Comparison of ENCODE assay signal across 11 cellular contexts in genomic region chr11:114099392-114100178, GRCh38. TPM values are rescaled to one million over a fixed set of nuclear protein-coding genes. Genes with fewer than 3 reads are reported as not detected.
DNase-seq lines count a peak whose midpoint lies in the region; ATAC-seq and TF ChIP-seq lines count a peak whose summit lies in the region.
"Had no signal": no experiment of that assay in that cellular context is flagged by ENCODE, and none has a peak within 500 bp of the region (broad histone marks: within the 10 kb centered on the region; RNA-seq: fewer than 3 reads in every experiment).

No MANE protein-coding gene starts in this region.

- no peak overlapping the region for H3K27ac ChIP-seq in RWPE1
- H3K27ac ChIP-seq: SJSA1 had no signal

- H3K27ac Mint-ChIP-seq in activated CD4-positive, alpha-beta memory T cell treated with anti-CD3 and anti-CD28 coated beads for 36 hours: no peak overlapping the region
- H3K27ac Mint-ChIP-seq in activated CD4-positive, alpha-beta memory T cell treated with anti-CD3 and anti-CD28 coated beads, Interleukin-2, amount 10 ng/mL, durations not matched to agents 7 days and 5 days: no peak overlapping the region
- peak overlapping the region; percentile 42 for H3K27ac Mint-ChIP-seq in T-helper 2 cell treated with Interferon-gamma antibody and Interleukin-4, amounts not matched to agents 5 μg/mL and 100 μg/mL, for 36 hours
- no peak overlapping the region for H3K27ac Mint-ChIP-seq in stimulated activated naive CD8-positive, alpha-beta T cell treated with anti-CD3 and anti-CD28 coated beads, Interleukin-15, amount 100 ng/mL, for 72 hours

- H3K36me3 Mint-ChIP-seq in activated CD4-positive, alpha-beta memory T cell treated with anti-CD3 and anti-CD28 coated beads for 36 hours: no peaks in the 10 kb centered on the region
- H3K36me3 Mint-ChIP-seq in activated CD4-positive, alpha-beta memory T cell treated with anti-CD3 and anti-CD28 coated beads, Interleukin-2, amount 10 ng/mL, durations not matched to agents 7 days and 5 days (ENCODE audit: low read depth): no peaks in the 10 kb centered on the region
- peaks cover 11% of the 10 kb centered on the region for H3K36me3 Mint-ChIP-seq in T-helper 2 cell treated with Interferon-gamma antibody and Interleukin-4, amounts not matched to agents 5 μg/mL and 100 μg/mL, for 36 hours (ENCODE audit: low read depth)

- peak; percentile 25 for DNase-seq in activated CD4-positive, alpha-beta memory T cell treated with anti-CD3 and anti-CD28 coated beads for 36 hours
- no peak for DNase-seq in activated CD4-positive, alpha-beta memory T cell treated with anti-CD3 and anti-CD28 coated beads, Interleukin-2, amount 10 ng/mL, durations not matched to agents 7 days and 5 days
- DNase-seq in T-helper 2 cell treated with Interferon-gamma antibody and Interleukin-4, amounts not matched to agents 5 μg/mL and 100 μg/mL, for 36 hours (ENCODE audit: low spot score): no peak
- DNase-seq in kidney tubule cell (ENCODE audit: low spot score) (peak; percentile 56), RWPE1 (ENCODE audit: low spot score) (no peak), HUDEP-2 (lab: John Stamatoyannopoulos, UW; ENCODE audit: unreplicated experiment in 76 of 76) (no peak), NCI-H146 (lab: John Stamatoyannopoulos, UW) (no peak)
- no peak for DNase-seq in stimulated activated naive CD8-positive, alpha-beta T cell treated with anti-CD3 and anti-CD28 coated beads, Interleukin-15, amount 100 ng/mL, for 72 hours
- DNase-seq: activated naive CD4-positive, alpha-beta T cell treated with anti-CD3 and anti-CD28 coated beads, Interleukin-2, amount 50 U/mL, for 16 hours; NCI-H2227 treated with DMSO at 0.1 percent for 48 hours had no signal

- ATAC-seq in stimulated activated naive CD8-positive, alpha-beta T cell treated with anti-CD3 and anti-CD28 coated beads, Interleukin-15, amount 100 ng/mL, for 72 hours: peak; percentile 62

- no peak for TF ChIP-seq CTCF in RWPE1 (conservative IDR thresholded peaks at IDR 0.05; ENCODE audit: low read depth)

- no peaks in the 10 kb centered on the region for H3K27me3 Mint-ChIP-seq in activated CD4-positive, alpha-beta memory T cell treated with anti-CD3 and anti-CD28 coated beads for 36 hours
- peaks cover 8% of the 10 kb centered on the region for H3K27me3 Mint-ChIP-seq in activated CD4-positive, alpha-beta memory T cell treated with anti-CD3 and anti-CD28 coated beads, Interleukin-2, amount 10 ng/mL, durations not matched to agents 7 days and 5 days
- peaks cover 40% of the 10 kb centered on the region for H3K27me3 Mint-ChIP-seq in T-helper 2 cell treated with Interferon-gamma antibody and Interleukin-4, amounts not matched to agents 5 μg/mL and 100 μg/mL, for 36 hours (ENCODE audit: low read depth)
- no peaks in the 10 kb centered on the region for H3K27me3 Mint-ChIP-seq in stimulated activated naive CD8-positive, alpha-beta T cell treated with anti-CD3 and anti-CD28 coated beads, Interleukin-15, amount 100 ng/mL, for 72 hours

- CTCF ChIA-PET in activated CD4-positive, alpha-beta memory T cell treated with anti-CD3 and anti-CD28 coated beads for 36 hours (lab: Charles Lee): interaction anchor here (0.6 to 0.9 kb wide), 2 partner anchors 29 to 162 kb away, joined by 3 read pairs; no protein-coding TSS in a partner anchor
- CTCF ChIA-PET in activated CD4-positive, alpha-beta memory T cell treated with anti-CD3 and anti-CD28 coated beads, Interleukin-2, amount 10 ng/mL, durations not matched to agents 7 days and 5 days (lab: Charles Lee): interaction anchor here (1.2 kb wide), 1 partner anchor 73 kb away, joined by 3 read pairs; no protein-coding TSS in a partner anchor
- CTCF ChIA-PET in RWPE1 (lab: Yijun Ruan, JAX): interaction anchor here (0.6 kb wide), 1 partner anchor 366 kb away, joined by 4 read pairs; no protein-coding TSS in a partner anchor

- intact Hi-C loops in activated CD4-positive, alpha-beta memory T cell treated with anti-CD3 and anti-CD28 coated beads for 36 hours (cut with micrococcal nuclease): no loop called here

- POLR2A ChIA-PET in activated CD4-positive, alpha-beta memory T cell treated with anti-CD3 and anti-CD28 coated beads for 36 hours (lab: Charles Lee): no interaction called here
- POLR2A ChIA-PET in activated CD4-positive, alpha-beta memory T cell treated with anti-CD3 and anti-CD28 coated beads, Interleukin-2, amount 10 ng/mL, durations not matched to agents 7 days and 5 days (lab: Charles Lee): interaction anchor here (0.6 to 1.0 kb wide), 2 partner anchors 10 to 216 kb away, joined by 3 to 4 read pairs; no protein-coding TSS in a partner anchor
- POLR2A ChIA-PET in RWPE1 (lab: Yijun Ruan, JAX; ENCODE audit: low non-redundant PET): no interaction called here

- peaks cover 38% of the 10 kb centered on the region for H3K4me1 Mint-ChIP-seq in activated CD4-positive, alpha-beta memory T cell treated with anti-CD3 and anti-CD28 coated beads for 36 hours (ENCODE audit: low read depth)
- peaks cover 45% of the 10 kb centered on the region for H3K4me1 Mint-ChIP-seq in activated CD4-positive, alpha-beta memory T cell treated with anti-CD3 and anti-CD28 coated beads, Interleukin-2, amount 10 ng/mL, durations not matched to agents 7 days and 5 days
- H3K4me1 Mint-ChIP-seq in T-helper 2 cell treated with Interferon-gamma antibody and Interleukin-4, amounts not matched to agents 5 μg/mL and 100 μg/mL, for 36 hours (ENCODE audit: low read depth): peaks cover 63% of the 10 kb centered on the region
- peaks cover 35% of the 10 kb centered on the region for H3K4me1 Mint-ChIP-seq in stimulated activated naive CD8-positive, alpha-beta T cell treated with anti-CD3 and anti-CD28 coated beads, Interleukin-15, amount 100 ng/mL, for 72 hours

- H3K9me3 Mint-ChIP-seq in activated CD4-positive, alpha-beta memory T cell treated with anti-CD3 and anti-CD28 coated beads for 36 hours: no peaks in the 10 kb centered on the region
- no peaks in the 10 kb centered on the region for H3K9me3 Mint-ChIP-seq in activated CD4-positive, alpha-beta memory T cell treated with anti-CD3 and anti-CD28 coated beads, Interleukin-2, amount 10 ng/mL, durations not matched to agents 7 days and 5 days
- no peaks in the 10 kb centered on the region for H3K9me3 Mint-ChIP-seq in T-helper 2 cell treated with Interferon-gamma antibody and Interleukin-4, amounts not matched to agents 5 μg/mL and 100 μg/mL, for 36 hours
- H3K9me3 Mint-ChIP-seq in stimulated activated naive CD8-positive, alpha-beta T cell treated with anti-CD3 and anti-CD28 coated beads, Interleukin-15, amount 100 ng/mL, for 72 hours: no peaks in the 10 kb centered on the region

- H3K4me3 Mint-ChIP-seq in activated CD4-positive, alpha-beta memory T cell treated with anti-CD3 and anti-CD28 coated beads for 36 hours: no peak overlapping the region
- no peak overlapping the region for H3K4me3 Mint-ChIP-seq in activated CD4-positive, alpha-beta memory T cell treated with anti-CD3 and anti-CD28 coated beads, Interleukin-2, amount 10 ng/mL, durations not matched to agents 7 days and 5 days
- H3K4me3 Mint-ChIP-seq in T-helper 2 cell treated with Interferon-gamma antibody and Interleukin-4, amounts not matched to agents 5 μg/mL and 100 μg/mL, for 36 hours: no peak overlapping the region
- H3K4me3 Mint-ChIP-seq in stimulated activated naive CD8-positive, alpha-beta T cell treated with anti-CD3 and anti-CD28 coated beads, Interleukin-15, amount 100 ng/mL, for 72 hours: no peak overlapping the region

RNA-seq across cellular contexts. Expression of gene ZBTB16, which starts 40.1 kb away (rescaled TPM):
- total RNA-seq in activated CD4-positive, alpha-beta memory T cell treated with anti-CD3 and anti-CD28 coated beads for 36 hours: 1 to 10 TPM; 7.7 to 9.7 TPM
- total RNA-seq in activated CD4-positive, alpha-beta memory T cell treated with anti-CD3 and anti-CD28 coated beads, Interleukin-2, amount 10 ng/mL, durations not matched to agents 7 days and 5 days: 10 to 100 TPM; 11.0 to 11.8 TPM
- total RNA-seq: SJSA1 had no signal

Comparison
In these comparisons a context has a peak if more than half of its experiments do, and no peak if none do; other contexts are left out.
1. DNase-seq: peak in activated CD4-positive, alpha-beta memory T cell treated with anti-CD3 and anti-CD28 coated beads for 36 hours (single experiment) and kidney tubule cell (single experiment); none in activated CD4-positive, alpha-beta memory T cell treated with anti-CD3 and anti-CD28 coated beads, Interleukin-2, amount 10 ng/mL, durations not matched to agents 7 days and 5 days (single experiment), T-helper 2 cell treated with Interferon-gamma antibody and Interleukin-4, amounts not matched to agents 5 μg/mL and 100 μg/mL, for 36 hours (single experiment), stimulated activated naive CD8-positive, alpha-beta T cell treated with anti-CD3 and anti-CD28 coated beads, Interleukin-15, amount 100 ng/mL, for 72 hours (0 of 2), RWPE1 (single experiment), HUDEP-2 (0 of 76) and NCI-H146 (single experiment).